1 cellular context compared by ENCODE assay signal in genomic region chr3:113247051-113247450, GRCh38.
TF ChIP-seq lines count a peak whose summit lies in the region.

No MANE protein-coding gene starts in this region.

TF ChIP-seq in H1, 55 proteins besides CTCF, POLR2A, EP300 and RAD21:
- TF ChIP-seq CREB1 (IDR thresholded peaks at IDR 0.05): no peak
- no peak for TF ChIP-seq POU5F1 (IDR thresholded peaks at IDR 0.05; ENCODE audit: low read depth, low read length)
- TF ChIP-seq CEBPB (IDR thresholded peaks at IDR 0.05; ENCODE audit: low read depth, low read length): no peak
- no peak for TF ChIP-seq TEAD4 (IDR thresholded peaks at IDR 0.05; ENCODE audit: low read depth, low read length)
- TF ChIP-seq NANOG (IDR thresholded peaks at IDR 0.05; ENCODE audit: insufficient read depth, low read depth, low read length, poor library complexity, severe bottlenecking): no peak
TF ChIP-seq in H1: peak in this region for 0.
